Comparison of ENCODE assay signal across 25 cellular contexts in the genomic region with DNA sequence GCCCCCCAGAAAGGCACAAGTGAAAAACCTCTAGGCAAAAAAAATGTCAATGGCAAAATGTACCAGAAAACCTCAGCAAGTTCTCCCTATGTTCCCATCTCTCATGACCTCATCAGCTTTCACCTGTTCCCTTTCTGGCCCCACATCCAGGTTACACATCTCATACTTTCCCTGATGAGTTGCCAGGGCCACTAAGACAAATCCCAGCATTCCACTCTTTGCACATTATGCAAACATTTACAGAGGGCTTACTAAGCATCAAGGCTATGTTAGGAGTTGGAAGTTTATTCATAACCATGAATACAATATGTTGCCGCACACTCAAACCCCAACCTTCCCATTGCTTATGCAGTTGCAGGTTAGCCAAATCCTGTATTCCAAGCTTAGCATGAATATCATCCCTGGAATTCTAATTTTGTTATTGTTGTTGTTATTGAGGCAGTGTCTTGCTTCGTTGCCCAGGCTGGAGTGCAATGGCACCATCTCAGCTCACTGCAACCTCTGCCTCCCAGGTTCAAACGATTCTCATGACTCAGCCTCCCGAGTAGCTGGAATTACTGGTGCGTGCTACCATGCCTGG.
"Had no signal": no experiment of that assay in that cellular context is flagged by ENCODE, and none has a peak within 500 bp of the region (broad histone marks: within the 10 kb centered on the region; RNA-seq: fewer than 3 reads in every experiment).

No MANE protein-coding gene starts in this region.

- H3K4me3 Mint-ChIP-seq: activated CD4-positive, alpha-beta memory T cell treated with anti-CD3 and anti-CD28 coated beads, Interleukin-2, amount 10 ng/mL, durations not matched to agents 7 days and 5 days; activated CD4-positive, alpha-beta T cell treated with anti-CD3 and anti-CD28 coated beads for 36 hours; activated naive CD4-positive, alpha-beta T cell treated with anti-CD3 and anti-CD28 coated beads, Interleukin-2, amount 10 ng/mL, durations not matched to agents 7 days and 5 days; activated naive CD8-positive, alpha-beta T cell treated with anti-CD3 and anti-CD28 coated beads for 36 hours; activated T-helper 17 cell treated with anti-CD3 and anti-CD28 coated beads, Interleukin-2, amount 50 U/mL, for 72 hours; T-helper 2 cell treated with Interferon-gamma antibody and Interleukin-4, amounts not matched to agents 5 μg/mL and 100 μg/mL, for 36 hours had no signal

- H3K36me3 Mint-ChIP-seq: activated naive CD4-positive, alpha-beta T cell treated with anti-CD3 and anti-CD28 coated beads, Interleukin-2, amount 10 ng/mL, durations not matched to agents 7 days and 5 days; activated naive CD8-positive, alpha-beta T cell treated with anti-CD3 and anti-CD28 coated beads for 36 hours had no signal

- H3K9me3 Mint-ChIP-seq: activated CD4-positive, alpha-beta memory T cell treated with anti-CD3 and anti-CD28 coated beads, Interleukin-2, amount 10 ng/mL, durations not matched to agents 7 days and 5 days; activated naive CD8-positive, alpha-beta T cell treated with anti-CD3 and anti-CD28 coated beads for 36 hours; activated T-helper 17 cell treated with anti-CD3 and anti-CD28 coated beads, Interleukin-2, amount 50 U/mL, for 72 hours; T-helper 2 cell treated with Interferon-gamma antibody and Interleukin-4, amounts not matched to agents 5 μg/mL and 100 μg/mL, for 36 hours had no signal

- ATAC-seq: activated CD4-positive, alpha-beta T cell treated with anti-CD3 and anti-CD28 coated beads for 36 hours; activated T-helper 17 cell treated with anti-CD3 and anti-CD28 coated beads, Interleukin-2, amount 50 U/mL, for 72 hours; SK-N-SH treated with all-trans-retinoic acid at 6 μM for 48 hours had no signal

- H3K27me3 Mint-ChIP-seq: activated CD4-positive, alpha-beta memory T cell treated with anti-CD3 and anti-CD28 coated beads, Interleukin-2, amount 10 ng/mL, durations not matched to agents 7 days and 5 days; activated CD4-positive, alpha-beta T cell treated with anti-CD3 and anti-CD28 coated beads for 36 hours had no signal

- DNase-seq: activated CD4-positive, alpha-beta memory T cell treated with anti-CD3 and anti-CD28 coated beads, Interleukin-2, amount 10 ng/mL, durations not matched to agents 7 days and 5 days; activated CD4-positive, alpha-beta T cell treated with anti-CD3 and anti-CD28 coated beads for 36 hours; activated CD4-positive, alpha-beta T cell treated with anti-CD3 and anti-CD28 coated beads, Interleukin-2, amount 50 U/mL, for 1 hour; activated CD4-positive, CD25-positive, alpha-beta regulatory T cell; activated gamma-delta T cell treated with Interleukin-2 at 50 U/mL for 16 hours; activated naive CD4-positive, alpha-beta T cell treated with anti-CD3 and anti-CD28 coated beads, Interleukin-2, amount 10 ng/mL, durations not matched to agents 7 days and 5 days; activated naive CD8-positive, alpha-beta T cell treated with anti-CD3 and anti-CD28 coated beads for 36 hours; activated T-cell treated with anti-CD3 and anti-CD28 coated beads for 4 hours; activated T-cell treated with anti-CD3 and anti-CD28 coated beads, Interleukin-2, amount 50 U/mL, for 48 hours; brain microvascular endothelial cell; Karpas-422; NCI-H1105 treated with DMSO at 0.1 percent for 48 hours; NCI-H1436 treated with DMSO at 0.1 percent for 48 hours; NCI-H187; NCI-H2081; NCI-H510A treated with DMSO at 0.1 percent for 48 hours; NCI-H69; NK-92 treated with Interleukin-12 subunit alpha and Interleukin-12 subunit beta, amount 100 ng/mL, for 24 hours; OCI-M1; Peyer's patch; SHP77; SW 1271 had no signal

- H3K4me1 Mint-ChIP-seq: activated CD4-positive, alpha-beta memory T cell treated with anti-CD3 and anti-CD28 coated beads, Interleukin-2, amount 10 ng/mL, durations not matched to agents 7 days and 5 days; activated CD4-positive, alpha-beta T cell treated with anti-CD3 and anti-CD28 coated beads for 36 hours; activated naive CD4-positive, alpha-beta T cell treated with anti-CD3 and anti-CD28 coated beads, Interleukin-2, amount 10 ng/mL, durations not matched to agents 7 days and 5 days; activated naive CD8-positive, alpha-beta T cell treated with anti-CD3 and anti-CD28 coated beads for 36 hours; activated T-helper 17 cell treated with anti-CD3 and anti-CD28 coated beads, Interleukin-2, amount 50 U/mL, for 72 hours had no signal

- H3K27ac Mint-ChIP-seq: activated CD4-positive, alpha-beta memory T cell treated with anti-CD3 and anti-CD28 coated beads, Interleukin-2, amount 10 ng/mL, durations not matched to agents 7 days and 5 days; activated CD4-positive, alpha-beta T cell treated with anti-CD3 and anti-CD28 coated beads for 36 hours; activated naive CD4-positive, alpha-beta T cell treated with anti-CD3 and anti-CD28 coated beads, Interleukin-2, amount 10 ng/mL, durations not matched to agents 7 days and 5 days; activated naive CD8-positive, alpha-beta T cell treated with anti-CD3 and anti-CD28 coated beads for 36 hours; activated T-helper 17 cell treated with anti-CD3 and anti-CD28 coated beads, Interleukin-2, amount 50 U/mL, for 72 hours; T-helper 2 cell treated with Interferon-gamma antibody and Interleukin-4, amounts not matched to agents 5 μg/mL and 100 μg/mL, for 36 hours had no signal
